1 cellular context compared by ENCODE assay signal in the genomic region with DNA sequence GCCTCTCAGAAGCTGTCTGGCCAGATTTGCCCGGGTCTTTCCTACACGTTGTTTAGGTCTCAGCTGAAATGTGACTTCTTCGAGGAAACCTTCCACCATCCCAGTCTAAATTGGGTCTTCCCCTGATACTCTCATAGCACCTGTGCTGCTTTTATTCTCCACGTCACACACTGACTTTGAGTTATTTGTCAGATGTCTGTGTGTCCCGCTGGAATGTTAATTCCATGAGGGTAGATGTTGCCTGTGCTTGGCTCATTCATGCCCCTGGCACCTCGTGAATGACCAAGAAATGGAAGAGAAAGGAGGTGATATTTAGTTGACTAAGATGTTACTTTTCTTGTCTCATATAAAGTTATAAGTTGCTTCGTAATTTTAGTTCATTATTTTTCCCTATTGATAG.
TF ChIP-seq lines count a peak whose summit lies in the region.

No MANE protein-coding gene starts in this region.

TF ChIP-seq in endothelial cell of umbilical vein, 7 proteins besides CTCF, POLR2A, EP300 and RAD21 (continued from another document):
- TF ChIP-seq, protein P1, sequence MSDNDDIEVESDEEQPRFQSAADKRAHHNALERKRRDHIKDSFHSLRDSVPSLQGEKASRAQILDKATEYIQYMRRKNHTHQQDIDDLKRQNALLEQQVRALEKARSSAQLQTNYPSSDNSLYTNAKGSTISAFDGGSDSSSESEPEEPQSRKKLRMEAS (IDR thresholded peaks at IDR 0.05; ENCODE audit: insufficient read depth, insufficient read length) = no peak
- TF ChIP-seq POLR2AphosphoS5 (IDR thresholded peaks at IDR 0.05; ENCODE audit: insufficient read depth, low read depth, low read length) = no peak
- TF ChIP-seq JUN (IDR thresholded peaks at IDR 0.05; ENCODE audit: borderline replicate concordance, insufficient read depth, insufficient read length, low read depth) = no peak
